8 cellular contexts compared by ENCODE assay signal in the genomic region with DNA sequence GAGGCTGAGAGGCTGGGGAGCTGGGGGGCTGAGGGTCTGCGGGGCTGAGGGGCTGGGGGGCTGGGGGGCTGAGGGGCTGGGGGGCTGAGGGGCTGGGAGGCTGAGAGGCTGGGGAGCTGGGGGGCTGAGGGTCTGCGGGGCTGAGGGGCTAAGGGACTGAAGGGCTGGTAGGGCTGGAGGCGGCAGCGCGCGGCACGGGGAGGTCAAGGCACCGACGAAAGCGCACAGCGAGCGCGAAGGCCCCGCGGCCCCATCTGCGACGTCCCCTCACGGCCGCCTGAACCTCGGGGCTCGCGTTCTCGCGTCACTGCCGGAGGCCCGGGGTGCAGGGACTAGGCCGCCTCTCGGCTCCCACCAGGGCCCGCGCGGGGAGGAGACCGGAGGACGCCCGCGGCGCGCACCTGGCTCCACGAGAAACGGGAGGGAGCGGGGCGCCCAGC. TPM values are rescaled to one million over a fixed set of nuclear protein-coding genes. Genes with fewer than 3 reads are reported as not detected.
DNase-seq lines count a peak whose midpoint lies in the region; ATAC-seq and TF ChIP-seq lines count a peak whose summit lies in the region.
"Had no signal": no experiment of that assay in that cellular context is flagged by ENCODE, and none has a peak within 500 bp of the region (broad histone marks: within the 10 kb centered on the region; RNA-seq: fewer than 3 reads in every experiment).

No MANE protein-coding gene starts in this region.

- no peaks in the 10 kb centered on the region for H3K27me3 Mint-ChIP-seq in activated T-helper 17 cell treated with anti-CD3 and anti-CD28 coated beads, Interleukin-2, amount 50 U/mL, for 72 hours

- H3K27me3 ChIP-seq in liver (ENCODE audit: control insufficient read depth in 4 of 4, insufficient read depth in 4 of 4, low read length in 3 of 4) = no peaks in the 10 kb centered on the region

- ATAC-seq in GM19025 (IDR thresholded peaks at IDR 0.05; ENCODE audit: low read depth, unreplicated experiment) = peak; percentile 27
- peak; percentile 24 for ATAC-seq in HG02943 (IDR thresholded peaks at IDR 0.05; ENCODE audit: low read depth, unreplicated experiment)
- no peak for ATAC-seq in activated T-helper 17 cell treated with anti-CD3 and anti-CD28 coated beads, Interleukin-2, amount 50 U/mL, for 72 hours (replicated peaks)

- peak overlapping the region in 1 of 2 donors; percentile 16 for H3K9ac ChIP-seq in liver (ENCODE audit: low read depth in 1 of 2, low read length in 2 of 2)

- H3K4me3 Mint-ChIP-seq in activated T-helper 17 cell treated with anti-CD3 and anti-CD28 coated beads, Interleukin-2, amount 50 U/mL, for 72 hours = peak overlapping the region; percentile 80

- no peak for DNase-seq in AML-193 (lab: John Stamatoyannopoulos, UW)
- DNase-seq in NCI-H526 treated with DMSO at 0.1 percent for 48 hours (lab: John Stamatoyannopoulos, UW) = no peak

- no peaks in the 10 kb centered on the region for H3K9me3 ChIP-seq in liver (ENCODE audit: control insufficient read depth in 4 of 4, low read length in 3 of 4)

- peak overlapping the region in 1 of 2 donors; percentile 50 for H3K27ac ChIP-seq in liver (ENCODE audit: low read depth in 1 of 2, low read length in 2 of 2)
- H3K27ac ChIP-seq in urinary bladder (ENCODE audit: low read depth) = peak overlapping the region; percentile 74

- WGBS in liver = under 1% methylated on average over 41 of the region's 41 CpGs
- WGBS in urinary bladder = under 1% methylated on average over 41 of the region's 41 CpGs

- no peak for TF ChIP-seq RAD21 in liver (IDR thresholded peaks at IDR 0.05)

- no peaks in the 10 kb centered on the region for H3K9me3 Mint-ChIP-seq in activated T-helper 17 cell treated with anti-CD3 and anti-CD28 coated beads, Interleukin-2, amount 50 U/mL, for 72 hours
- H3K9me3 Mint-ChIP-seq: activated naive CD4-positive, alpha-beta T cell treated with anti-CD3 and anti-CD28 coated beads, Interleukin-2, amount 50 U/mL, for 72 hours had no signal

- no peak for TF ChIP-seq CTCF in liver (IDR thresholded peaks at IDR 0.05; ENCODE audit: low read depth, low read length, missing input control)

- peak overlapping the region; percentile 83 for H3K27ac Mint-ChIP-seq in activated T-helper 17 cell treated with anti-CD3 and anti-CD28 coated beads, Interleukin-2, amount 50 U/mL, for 72 hours

- H3K4me1 Mint-ChIP-seq in activated T-helper 17 cell treated with anti-CD3 and anti-CD28 coated beads, Interleukin-2, amount 50 U/mL, for 72 hours = peaks cover 13% of the 10 kb centered on the region

- H3K36me3 Mint-ChIP-seq in activated T-helper 17 cell treated with anti-CD3 and anti-CD28 coated beads, Interleukin-2, amount 50 U/mL, for 72 hours (ENCODE audit: low read depth) = peaks cover 18% of the 10 kb centered on the region

- H3K36me3 ChIP-seq in liver (ENCODE audit: control insufficient read depth in 4 of 4, insufficient read depth in 3 of 4, low read depth in 1 of 4, low read length in 3 of 4) = peaks cover 2 to 11% (median 9%) of the 10 kb centered on the region in 4 donors
- H3K36me3 ChIP-seq in urinary bladder (ENCODE audit: insufficient read depth) = peaks cover 5% of the 10 kb centered on the region

- peak overlapping the region; percentile 79 to 89 (median 81) for H3K4me3 ChIP-seq in liver (ENCODE audit: low read depth in 1 of 3, low read length in 3 of 3)
- H3K4me3 ChIP-seq in urinary bladder (ENCODE audit: low read depth, low read length) = peak overlapping the region; percentile 82

- H3K4me1 ChIP-seq in liver (ENCODE audit: control insufficient read depth in 4 of 4, insufficient read depth in 4 of 4, low read length in 3 of 4) = peaks cover 7 to 37% (median 26%) of the 10 kb centered on the region in 4 donors
- H3K4me1 ChIP-seq in urinary bladder (ENCODE audit: insufficient read depth) = no peaks in the 10 kb centered on the region

TF ChIP-seq in liver, 16 proteins besides CTCF, POLR2A, EP300 and RAD21:
- TF ChIP-seq, protein P1, sequence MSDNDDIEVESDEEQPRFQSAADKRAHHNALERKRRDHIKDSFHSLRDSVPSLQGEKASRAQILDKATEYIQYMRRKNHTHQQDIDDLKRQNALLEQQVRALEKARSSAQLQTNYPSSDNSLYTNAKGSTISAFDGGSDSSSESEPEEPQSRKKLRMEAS (IDR thresholded peaks at IDR 0.05) = no peak
- no peak for TF ChIP-seq FOXA2 (IDR thresholded peaks at IDR 0.05)
- TF ChIP-seq, protein P2, sequence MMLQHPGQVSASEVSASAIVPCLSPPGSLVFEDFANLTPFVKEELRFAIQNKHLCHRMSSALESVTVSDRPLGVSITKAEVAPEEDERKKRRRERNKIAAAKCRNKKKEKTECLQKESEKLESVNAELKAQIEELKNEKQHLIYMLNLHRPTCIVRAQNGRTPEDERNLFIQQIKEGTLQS (IDR thresholded peaks at IDR 0.05) = no peak
- no peak for TF ChIP-seq HNF4A (conservative IDR thresholded peaks at IDR 0.05)
- no peak for TF ChIP-seq GABPA (IDR thresholded peaks at IDR 0.05 in 1 of 2, conservative IDR thresholded peaks at IDR 0.05 in 1 of 2)

RNA-seq across cellular contexts. Expression of gene INTS11, which starts 0.4 kb away (rescaled TPM):
- 100 to 1,000 TPM; 122 to 125 TPM for total RNA-seq in activated T-helper 17 cell treated with anti-CD3 and anti-CD28 coated beads, Interleukin-2, amount 50 U/mL, for 72 hours
- total RNA-seq in liver (10 to 100 TPM; 30.7 to 40.5 TPM), urinary bladder (45.9 TPM)
- polyA plus RNA-seq in liver (10 to 100 TPM; 26.3 to 38.3 TPM), urinary bladder (134 TPM)

RNA-seq across cellular contexts. Expression of gene CPTP, which starts 0.5 kb away (rescaled TPM):
- 10 to 100 TPM; 16.8 to 22.3 TPM for total RNA-seq in activated T-helper 17 cell treated with anti-CD3 and anti-CD28 coated beads, Interleukin-2, amount 50 U/mL, for 72 hours
- total RNA-seq in liver (10 to 100 TPM in 1 of 2 donors, 1 to 10 TPM in 1; 7.9 to 14.6 TPM), urinary bladder (6.1 TPM)
- polyA plus RNA-seq in liver (10 to 100 TPM; 30.4 to 45.1 TPM), urinary bladder (17.1 TPM)

RNA-seq across cellular contexts. Expression of gene TAS1R3, which starts 7.0 kb away (rescaled TPM):
- total RNA-seq in activated T-helper 17 cell treated with anti-CD3 and anti-CD28 coated beads, Interleukin-2, amount 50 U/mL, for 72 hours = 1 to 10 TPM in 1 of 2 donors, under 1 TPM in 1; 0.71 to 1.1 TPM
- total RNA-seq in liver = under 1 TPM; 0.19 to 0.33 TPM
- polyA plus RNA-seq in liver = under 1 TPM in 1 of 2 donors, not detected in 1; 0.36 TPM
- 0.48 TPM for total RNA-seq in urinary bladder
- polyA plus RNA-seq in urinary bladder = 0.11 TPM

RNA-seq across cellular contexts. Expression of gene PUSL1, which starts 15.7 kb away (rescaled TPM):
- 10 to 100 TPM; 15.9 to 24.0 TPM for total RNA-seq in activated T-helper 17 cell treated with anti-CD3 and anti-CD28 coated beads, Interleukin-2, amount 50 U/mL, for 72 hours
- total RNA-seq in liver (10 to 100 TPM in 1 of 2 donors, 1 to 10 TPM in 1; 9.3 to 11.2 TPM), urinary bladder (7.6 TPM)
- polyA plus RNA-seq in liver (10 to 100 TPM in 1 of 2 donors, 1 to 10 TPM in 1; 9.5 to 14.9 TPM), urinary bladder (19.2 TPM)

RNA-seq across cellular contexts. Expression of gene ACAP3, which starts 16.4 kb away (rescaled TPM):
- total RNA-seq in activated T-helper 17 cell treated with anti-CD3 and anti-CD28 coated beads, Interleukin-2, amount 50 U/mL, for 72 hours = 10 to 100 TPM; 41.4 to 43.3 TPM
- total RNA-seq in liver = 10 to 100 TPM; 17.9 to 24.8 TPM
- polyA plus RNA-seq in liver = 10 to 100 TPM in 1 of 2 donors, 1 to 10 TPM in 1; 2.7 to 12.0 TPM
- total RNA-seq in urinary bladder = 40.2 TPM
- 51.2 TPM for polyA plus RNA-seq in urinary bladder
